Comparison of ENCODE assay signal across 8 cellular contexts in the genomic region with DNA sequence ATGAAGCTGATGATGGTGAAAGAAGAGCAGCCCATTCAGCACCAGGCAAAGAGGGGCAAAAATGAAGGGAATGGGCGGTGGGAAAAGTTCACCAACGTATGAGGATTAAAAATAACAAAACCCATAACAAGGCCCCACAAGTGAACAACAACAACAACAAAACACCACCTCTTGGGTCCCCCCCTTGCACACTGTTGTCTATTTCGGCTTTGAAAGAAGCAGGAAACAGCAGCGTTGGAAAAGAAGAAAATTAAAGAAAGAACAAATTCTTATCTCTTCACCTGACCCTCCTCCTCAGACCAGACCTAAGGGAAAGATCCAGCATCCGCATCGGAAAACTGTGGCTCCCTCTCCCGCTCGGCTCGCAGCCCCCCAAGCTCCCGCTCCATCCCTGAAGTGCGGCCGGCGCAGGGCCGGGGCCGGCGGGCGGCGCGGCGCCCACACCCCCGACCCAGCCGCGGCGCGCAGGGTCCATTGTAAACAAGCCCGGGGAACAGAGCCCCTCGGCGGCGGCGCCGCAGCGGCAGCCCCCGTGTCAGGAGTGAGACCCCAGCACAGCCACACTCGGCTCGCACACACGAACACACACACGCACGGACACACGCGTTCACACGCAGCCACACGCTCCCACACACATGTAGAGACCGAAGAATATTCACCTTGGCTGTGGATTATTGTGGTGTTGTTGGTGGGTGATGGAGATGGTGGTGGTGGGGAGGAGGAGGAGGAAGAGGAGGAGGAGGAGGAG. TPM values are rescaled to one million over a fixed set of nuclear protein-coding genes. Genes with fewer than 3 reads are reported as not detected.
DNase-seq lines count a peak whose midpoint lies in the region; ATAC-seq and TF ChIP-seq lines count a peak whose summit lies in the region.

No MANE protein-coding gene starts in this region.

- H3K27ac ChIP-seq in C4-2B: peak overlapping the region; percentile 97
- peak overlapping the region; percentile 96 to 100 (median 100) for H3K27ac ChIP-seq in gastroesophageal sphincter
- peak overlapping the region; percentile 100 for H3K27ac ChIP-seq in parathyroid adenoma

- CTCF ChIA-PET in activated CD4-positive, alpha-beta memory T cell treated with anti-CD3 and anti-CD28 coated beads, Interleukin-2, amount 10 ng/mL, durations not matched to agents 7 days and 5 days (lab: Charles Lee): interaction anchor here (0.6 to 2.7 kb wide), 2 partner anchors 23 to 58 kb away, joined by 3 to 11 read pairs; no protein-coding TSS in a partner anchor

- peak overlapping the region; percentile 100 for H3K27ac Mint-ChIP-seq in activated CD4-positive, alpha-beta memory T cell treated with anti-CD3 and anti-CD28 coated beads, Interleukin-2, amount 10 ng/mL, durations not matched to agents 7 days and 5 days

- H3K27me3 ChIP-seq in gastroesophageal sphincter: no peaks in the 10 kb centered on the region
- H3K27me3 ChIP-seq in parathyroid adenoma (ENCODE audit: control insufficient read depth, insufficient read depth, low read length): no peaks in the 10 kb centered on the region

- H3K9me3 Mint-ChIP-seq in activated CD4-positive, alpha-beta memory T cell treated with anti-CD3 and anti-CD28 coated beads, Interleukin-2, amount 10 ng/mL, durations not matched to agents 7 days and 5 days: no peaks in the 10 kb centered on the region

- H3K27me3 Mint-ChIP-seq in activated CD4-positive, alpha-beta memory T cell treated with anti-CD3 and anti-CD28 coated beads, Interleukin-2, amount 10 ng/mL, durations not matched to agents 7 days and 5 days: no peaks in the 10 kb centered on the region

- TF ChIP-seq POLR2A in gastroesophageal sphincter (IDR thresholded peaks at IDR 0.05): no peak

- peak overlapping the region; percentile 53 to 83 for H3K4me3 ChIP-seq in gastroesophageal sphincter
- peak overlapping the region; percentile 100 for H3K4me3 ChIP-seq in parathyroid adenoma (ENCODE audit: low read depth, low read length)

- H3K4me3 Mint-ChIP-seq in activated CD4-positive, alpha-beta memory T cell treated with anti-CD3 and anti-CD28 coated beads, Interleukin-2, amount 10 ng/mL, durations not matched to agents 7 days and 5 days: peak overlapping the region; percentile 96

- H2AFZ ChIP-seq in parathyroid adenoma: peak overlapping the region; percentile 79

- ATAC-seq in HG02642 (IDR thresholded peaks at IDR 0.05; ENCODE audit: poor library complexity, unreplicated experiment): peak; percentile 1
- peak; percentile 3 for ATAC-seq in gastroesophageal sphincter
- no peak for ATAC-seq in GM21529 (IDR thresholded peaks at IDR 0.05; ENCODE audit: unreplicated experiment)

- peaks cover 52% of the 10 kb centered on the region for H3K4me1 Mint-ChIP-seq in activated CD4-positive, alpha-beta memory T cell treated with anti-CD3 and anti-CD28 coated beads, Interleukin-2, amount 10 ng/mL, durations not matched to agents 7 days and 5 days

- no peak overlapping the region for H3K9ac ChIP-seq in parathyroid adenoma

- TF ChIP-seq CTCF in C4-2B (conservative IDR thresholded peaks at IDR 0.05): no peak
- TF ChIP-seq CTCF in gastroesophageal sphincter (IDR thresholded peaks at IDR 0.05): no peak
- no peak for TF ChIP-seq CTCF in parathyroid adenoma (IDR thresholded peaks at IDR 0.05)

- H3K4me1 ChIP-seq in gastroesophageal sphincter: peaks cover 0 to 56% (median 4%) of the 10 kb centered on the region in 3 donors
- no peaks in the 10 kb centered on the region for H3K4me1 ChIP-seq in parathyroid adenoma

- no peak for TF ChIP-seq EP300 in gastroesophageal sphincter (IDR thresholded peaks at IDR 0.05)

- no peaks in the 10 kb centered on the region for H3K9me3 ChIP-seq in gastroesophageal sphincter
- H3K9me3 ChIP-seq in parathyroid adenoma (ENCODE audit: control insufficient read depth, low read length): no peaks in the 10 kb centered on the region

- H3K4me2 ChIP-seq in parathyroid adenoma (ENCODE audit: low read length): peak overlapping the region; percentile 100

- POLR2A ChIA-PET in activated CD4-positive, alpha-beta memory T cell treated with anti-CD3 and anti-CD28 coated beads, Interleukin-2, amount 10 ng/mL, durations not matched to agents 7 days and 5 days (lab: Charles Lee): interaction anchor here (1.0 to 7.6 kb wide), 7 partner anchors 9 to 681 kb away, joined by 3 to 216 read pairs (median 9); a partner anchor contains a TSS

- no peak for DNase-seq in activated CD4-positive, alpha-beta memory T cell treated with anti-CD3 and anti-CD28 coated beads, Interleukin-2, amount 10 ng/mL, durations not matched to agents 7 days and 5 days
- DNase-seq in SKM-1 treated with dmso at 0.1 percent for 144 hours (lab: John Stamatoyannopoulos, UW; ENCODE audit: unreplicated experiment) (no peak), LoVo (ENCODE audit: low spot score) (no peak)

- no peaks in the 10 kb centered on the region for H3K79me2 ChIP-seq in parathyroid adenoma

- H3K36me3 ChIP-seq in gastroesophageal sphincter: peaks cover 0 to 2% of the 10 kb centered on the region in 2 donors
- no peaks in the 10 kb centered on the region for H3K36me3 ChIP-seq in parathyroid adenoma (ENCODE audit: control insufficient read depth, insufficient read depth, low read length)

- H3K36me3 Mint-ChIP-seq in activated CD4-positive, alpha-beta memory T cell treated with anti-CD3 and anti-CD28 coated beads, Interleukin-2, amount 10 ng/mL, durations not matched to agents 7 days and 5 days (ENCODE audit: low read depth): peaks cover 27% of the 10 kb centered on the region

- 0 to 1% methylated on average over 8 to 11 of the region's 43 CpGs for WGBS in gastroesophageal sphincter (ENCODE audit: low coverage in 1 of 2), 2 donors

RNA-seq across cellular contexts. Expression of a gene that starts 0.5 kb away (rescaled TPM):
- total RNA-seq in activated CD4-positive, alpha-beta memory T cell treated with anti-CD3 and anti-CD28 coated beads, Interleukin-2, amount 10 ng/mL, durations not matched to agents 7 days and 5 days: 10 to 100 TPM; 13.3 to 13.8 TPM
- total RNA-seq in gastroesophageal sphincter: 1 to 10 TPM; 5.6 to 9.0 (median 7.7) TPM
